Comparison of ENCODE assay signal across 11 cellular contexts in the genomic region with DNA sequence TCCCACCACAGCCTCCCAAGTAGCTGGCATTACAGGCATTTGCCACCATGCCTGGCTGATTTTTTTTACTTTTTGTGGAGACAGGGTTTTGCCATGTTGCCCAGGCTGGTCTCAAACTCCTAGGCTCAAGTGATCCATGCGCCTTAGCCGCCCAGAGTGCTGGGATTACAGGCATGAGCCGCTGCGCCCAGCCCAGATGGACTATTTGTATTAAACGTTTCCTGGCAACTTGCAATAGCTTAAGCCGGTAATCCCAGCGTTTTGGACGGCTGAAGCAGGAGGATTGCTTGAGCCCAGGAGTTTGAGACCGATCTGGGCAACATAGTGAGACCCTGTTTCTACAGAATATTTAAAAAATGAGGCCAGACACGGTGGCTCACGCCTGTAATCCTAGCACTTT.
"Had no signal": no experiment of that assay in that cellular context is flagged by ENCODE, and none has a peak within 500 bp of the region (broad histone marks: within the 10 kb centered on the region; RNA-seq: fewer than 3 reads in every experiment).

No MANE protein-coding gene starts in this region.

- H3K4me3 Mint-ChIP-seq: activated CD8-positive, alpha-beta T cell treated with anti-CD3 and anti-CD28 coated beads for 36 hours had no signal

- H3K9ac ChIP-seq: parathyroid adenoma had no signal

- H3K27ac Mint-ChIP-seq: activated CD8-positive, alpha-beta T cell treated with anti-CD3 and anti-CD28 coated beads for 36 hours had no signal

- H3K9me3 Mint-ChIP-seq: activated CD8-positive, alpha-beta T cell treated with anti-CD3 and anti-CD28 coated beads for 36 hours; naive B cell had no signal

- H3K27me3 ChIP-seq: adrenal gland had no signal

- H3K9me3 ChIP-seq: adrenal gland had no signal

- H2AFZ ChIP-seq: parathyroid adenoma had no signal

- H3K4me3 ChIP-seq: adrenal gland had no signal

- ATAC-seq: activated CD8-positive, alpha-beta T cell treated with anti-CD3 and anti-CD28 coated beads for 36 hours; esophagus mucosa had no signal

- H3K27me3 Mint-ChIP-seq: activated CD8-positive, alpha-beta T cell treated with anti-CD3 and anti-CD28 coated beads for 36 hours; naive B cell had no signal

- H3K27ac ChIP-seq: adrenal gland, parathyroid adenoma had no signal

- DNase-seq: activated CD4-positive, alpha-beta T cell treated with anti-CD3 and anti-CD28 coated beads for 1 hour; activated CD8-positive, alpha-beta T cell treated with anti-CD3 and anti-CD28 coated beads for 36 hours; activated naive CD4-positive, alpha-beta T cell treated with anti-CD3 and anti-CD28 coated beads, Interleukin-2, amount 50 U/mL, for 16 hours; activated T-cell treated with anti-CD3 and anti-CD28 coated beads for 4 hours; islet precursor cell; naive B cell; stimulated activated CD4-positive, alpha-beta T cell treated with anti-CD3 and anti-CD28 coated beads, Interleukin-12 subunit alpha, Interleukin-12 subunit beta, amount 100 ng/mL, for 4 hours; stimulated activated CD4-positive, alpha-beta T cell treated with anti-CD3 and anti-CD28 coated beads, Interleukin-2, amount 100 ng/mL, for 24 hours had no signal
